Comparison of ENCODE assay signal across 8 cellular contexts in genomic region chr9:127561491-127562270, GRCh38. TPM values are rescaled to one million over a fixed set of nuclear protein-coding genes. Genes with fewer than 3 reads are reported as not detected.
DNase-seq lines count a peak whose midpoint lies in the region; ATAC-seq, FAIRE-seq and TF ChIP-seq lines count a peak whose summit lies in the region.

No MANE protein-coding gene starts in this region.

- no peak for FAIRE-seq in kidney (lab: Jason Lieb, UNC)

- H3K4me1 ChIP-seq in body of pancreas (peaks cover 100% of the 10 kb centered on the region), kidney (ENCODE audit: control insufficient read depth in 1 of 2, insufficient read depth in 1 of 2, low read depth in 1 of 2, low read length in 2 of 2) (peaks cover 29 to 45% of the 10 kb centered on the region in 2 donors), testis (peaks cover 31% of the 10 kb centered on the region)

- H3K4me1 Mint-ChIP-seq in CD14-positive monocyte: peaks cover 96% of the 10 kb centered on the region

- H3K9me3 ChIP-seq in body of pancreas: no peaks in the 10 kb centered on the region
- H3K9me3 ChIP-seq in kidney (ENCODE audit: control insufficient read depth in 1 of 2, low read length in 2 of 2): no peaks in the 10 kb centered on the region
- H3K9me3 ChIP-seq in testis: no peaks in the 10 kb centered on the region

- no peak overlapping the region for H3K4me3 ChIP-seq in body of pancreas
- H3K4me3 ChIP-seq in kidney (ENCODE audit: low read length in 2 of 2): no peak overlapping the region
- no peak overlapping the region for H3K4me3 ChIP-seq in testis

- peak overlapping the region; percentile 63 to 80 for H3K4me3 Mint-ChIP-seq in CD14-positive monocyte

- peak; percentile 65 for ATAC-seq in body of pancreas
- no peak for ATAC-seq in HG03342 (IDR thresholded peaks at IDR 0.05; ENCODE audit: unreplicated experiment)

- intact Hi-C loops in CD14-positive monocyte (cut with micrococcal nuclease) (loop anchor here (5.0 kb wide), 2 partner anchors 39 to 356 kb away; partner anchors contain the start of gene ST6GALNAC4 (in 1 of the 2)), body of pancreas (cut with DNase I) (no loop called here), kidney (cut with DNase I) (no loop called here), testis (cut with DNase I; ENCODE audit: low total_unique reads) (no loop called here)

- H3K27me3 Mint-ChIP-seq in CD14-positive monocyte (ENCODE audit: low read depth in 3 of 3): peaks cover 0 to 3% (median 3%) of the 10 kb centered on the region in 3 donors

- TF ChIP-seq POLR2A in body of pancreas (IDR thresholded peaks at IDR 0.05) (peak in 1 of 3 donors; percentile 13), testis (IDR thresholded peaks at IDR 0.05) (no peak)

- H3K36me3 Mint-ChIP-seq in CD14-positive monocyte: peaks cover 57 to 71% of the 10 kb centered on the region in 2 donors

- H3K27me3 ChIP-seq in body of pancreas (no peaks in the 10 kb centered on the region), testis (no peaks in the 10 kb centered on the region)

- H3K36me3 ChIP-seq in body of pancreas (replicated peaks in 1 of 2; ENCODE audit: insufficient read depth in 1 of 2, low read depth in 2 of 2) (no peaks in the 10 kb centered on the region), kidney (ENCODE audit: control insufficient read depth in 1 of 2, insufficient read depth in 2 of 2, low read length in 2 of 2) (peaks cover 0 to 8% of the 10 kb centered on the region in 2 donors), testis (ENCODE audit: low read depth, missing control alignments) (no peaks in the 10 kb centered on the region)

- peak overlapping the region; percentile 64 to 82 (median 76) for H3K27ac ChIP-seq in body of pancreas
- H3K27ac ChIP-seq in kidney (ENCODE audit: low read depth in 2 of 2, low read length in 2 of 2): peak overlapping the region; percentile 87 to 92
- H3K27ac ChIP-seq in testis: peak overlapping the region; percentile 56 to 82

- peak overlapping the region; percentile 95 to 100 (median 98) for H3K27ac Mint-ChIP-seq in CD14-positive monocyte

- WGBS in body of pancreas, 2 donors: 29 to 41% methylated on average over 16 of the region's 16 CpGs
- WGBS in testis, 2 donors: 46 to 54% methylated on average over 14 to 16 of the region's 16 CpGs

- peak; percentile 98 for DNase-seq in CD14-positive monocyte (ENCODE audit: low spot score)
- peak; percentile 96 for DNase-seq in NCI-H460 (ENCODE audit: extremely low read depth, low read depth)
- peak; percentile 63 to 84 (median 70) for DNase-seq in body of pancreas
- peak; percentile 96 for DNase-seq in kidney
- peak; percentile 65 for DNase-seq in testis
- no peak for DNase-seq in NCI-H2196 treated with DMSO at 0.1 percent for 48 hours (lab: John Stamatoyannopoulos, UW; ENCODE audit: unreplicated experiment)
- no peak for DNase-seq in NCI-H2171 treated with DMSO at 0.1 percent for 48 hours (lab: John Stamatoyannopoulos, UW)

- peak overlapping the region in 1 of 2 donors; percentile 65 for H3K9ac ChIP-seq in kidney (ENCODE audit: low read length in 2 of 2)

- no peak for TF ChIP-seq CTCF in CD14-positive monocyte (IDR thresholded peaks at IDR 0.05)
- TF ChIP-seq CTCF in body of pancreas (IDR thresholded peaks at IDR 0.05): no peak
- TF ChIP-seq CTCF in kidney (IDR thresholded peaks at IDR 0.05; ENCODE audit: borderline replicate concordance, extremely low read depth, insufficient read depth): no peak
- no peak for TF ChIP-seq CTCF in testis (IDR thresholded peaks at IDR 0.05)

- H3K9me3 Mint-ChIP-seq in CD14-positive monocyte: no peaks in the 10 kb centered on the region

RNA-seq across cellular contexts. Expression of gene STXBP1, which starts 50.4 kb away (rescaled TPM):
- polyA plus RNA-seq in CD14-positive monocyte (under 1 TPM in 1 of 2 donors, not detected in 1; 0.59 TPM), kidney (ENCODE audit: insufficient read depth, low read depth, low replicate concordance) (14.3 TPM), testis (ENCODE audit: insufficient read depth, low read depth, low replicate concordance) (21.2 TPM)
- total RNA-seq in NCI-H460 (2014; rRNA removed; shearing (Covaris generic)): 8.4 and 10.2 TPM in 2 replicates
- 9.6 and 13.3 TPM in 2 replicates for polyA plus RNA-seq in NCI-H460 (2014; cell fraction: nucleus; rRNA removed)
- total RNA-seq in body of pancreas (10 to 100 TPM; 34.5 to 39.9 TPM), kidney (32.8 TPM), testis (10 to 100 TPM; 33.1 to 36.1 TPM)

Comparison
In these comparisons a context has a peak if more than half of its experiments do, and no peak if none do; other contexts are left out.
1. DNase-seq: peak in CD14-positive monocyte (single experiment), NCI-H460 (single experiment), body of pancreas (4 of 4), kidney (single experiment) and testis (single experiment); none in NCI-H2196 treated with DMSO at 0.1 percent for 48 hours (single experiment) and NCI-H2171 treated with DMSO at 0.1 percent for 48 hours (single experiment).
2. intact Hi-C loops: an anchor here in CD14-positive monocyte (5.0 kb wide); none called in body of pancreas, kidney and testis.
3. Peak in every context shown above with its lines, with median percentiles within 50 percentile points of each other: H3K27ac ChIP-seq.